ENCODE assay signal across 19 cellular contexts in the genomic region with DNA sequence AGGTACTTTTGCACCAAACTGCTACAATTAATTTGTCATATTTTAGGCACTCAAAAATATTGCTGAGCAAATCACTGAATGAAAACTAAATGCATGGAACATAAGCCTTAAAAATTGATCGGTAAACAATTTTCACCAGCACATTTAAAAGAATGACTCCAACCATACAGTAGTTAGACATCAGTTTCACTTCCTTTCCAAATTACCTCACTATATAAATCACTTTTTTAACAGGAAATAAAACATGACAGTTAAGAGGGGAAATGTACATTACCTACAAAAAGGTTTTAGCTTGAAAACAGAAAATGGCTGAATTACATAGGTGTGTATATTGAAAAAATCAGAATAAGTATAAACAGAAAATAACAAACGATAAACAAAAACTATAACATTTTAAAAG.
A peak's percentile ranks its signal among the peaks of the same experiment; 100 is the strongest.
DNase-seq lines count a peak whose midpoint lies in the region; ATAC-seq, FAIRE-seq and TF ChIP-seq lines count a peak whose summit lies in the region.
"Had no signal": no experiment of that assay in that cellular context is flagged by ENCODE, and none has a peak within 500 bp of the region (broad histone marks: within the 10 kb centered on the region; RNA-seq: fewer than 3 reads in every experiment).

No MANE protein-coding gene starts in this region.

- POLR2A ChIA-PET in HepG2 (lab: Yijun Ruan, JAX), result no interaction called here

- no peak overlapping the region for H3K4me3 ChIP-seq in HepG2 (replicated peaks in 1 of 3; ENCODE audit: insufficient read depth in 1 of 3, low read depth in 2 of 3, low read length in 3 of 3)
- no peak overlapping the region for H3K4me3 ChIP-seq in right lobe of liver
- H3K4me3 ChIP-seq in coronary artery, result no peak overlapping the region
- no peak overlapping the region for H3K4me3 ChIP-seq in lower lobe of right lung
- H3K4me3 ChIP-seq: GM23338, PC-9, transverse colon had no signal

- H3K79me2 ChIP-seq in HepG2 (ENCODE audit: insufficient read depth, low read length), result no peaks in the 10 kb centered on the region

- TF ChIP-seq RAD21 in HepG2 (CRISPR knock-in tag; IDR thresholded peaks at IDR 0.05), result no peak

- H3K36me3 ChIP-seq in HepG2 (replicated peaks in 1 of 2; ENCODE audit: control insufficient read depth in 1 of 2, insufficient read depth in 2 of 2, low read length in 2 of 2) (no peaks in the 10 kb centered on the region), right lobe of liver (no peaks in the 10 kb centered on the region), lower lobe of right lung (no peaks in the 10 kb centered on the region)
- H3K36me3 ChIP-seq: transverse colon had no signal

- H4K20me1 ChIP-seq in HepG2 (ENCODE audit: insufficient read depth, low read length), result no peaks in the 10 kb centered on the region

- H2AFZ ChIP-seq in HepG2 (ENCODE audit: low read length), result no peak overlapping the region
- H2AFZ ChIP-seq: GM23338, PC-9 had no signal

- H3K9ac ChIP-seq in HepG2 (ENCODE audit: insufficient read depth, low read depth, low read length), result no peak overlapping the region

- no TSS peak for BruUV-seq in HepG2 (replicated peaks; lab: Mats Ljungman, UMichigan)

- DNase-seq in HepG2 (ENCODE audit: low spot score) (no peak), right lobe of liver (no peak), NOMO-1 treated with dmso at 0.1 percent for 144 hours (lab: John Stamatoyannopoulos, UW; ENCODE audit: unreplicated experiment) (peak; percentile 75), D341Med (ENCODE audit: low spot score) (no peak), coronary artery (ENCODE audit: low spot score) (no peak), lower lobe of right lung (no peak)
- no peak for DNase-seq in activated T-cell treated with anti-CD3 and anti-CD28 coated beads, Interleukin-2, amount 50 U/mL, for 48 hours
- DNase-seq: activated CD4-positive, alpha-beta memory T cell treated with anti-CD3 and anti-CD28 coated beads, Interleukin-2, amount 10 ng/mL, durations not matched to agents 7 days and 5 days; CD4-positive, alpha-beta T cell; endodermal cell; KG1; left cardiac atrium; NCI-H1694; NCI-H510A; PC-9; transverse colon had no signal

- FAIRE-seq in HepG2 (lab: Jason Lieb, UNC), result no peak
- FAIRE-seq: A204.1 had no signal

- TF ChIP-seq EP300 in HepG2 (IDR thresholded peaks at IDR 0.05; ENCODE audit: low read depth in 2 of 2, low read length in 2 of 2), result no peak
- no peak for TF ChIP-seq EP300 in HepG2 (CRISPR knock-in tag; IDR thresholded peaks at IDR 0.05; ENCODE audit: borderline replicate concordance)

- H3K9me3 ChIP-seq in HepG2 (ENCODE audit: low read length) (no peaks in the 10 kb centered on the region), right lobe of liver (no peaks in the 10 kb centered on the region), lower lobe of right lung (no peaks in the 10 kb centered on the region)
- H3K9me3 ChIP-seq: transverse colon had no signal

- no peak for ATAC-seq in HepG2
- ATAC-seq in right lobe of liver, result no peak
- peak; percentile 75 for ATAC-seq in HG03139 (IDR thresholded peaks at IDR 0.05; ENCODE audit: unreplicated experiment)
- ATAC-seq in lower lobe of right lung, result no peak
- ATAC-seq: GM23338, left cardiac atrium had no signal

- H3K4me1 ChIP-seq in HepG2 (ENCODE audit: insufficient read depth, low read length), result no peaks in the 10 kb centered on the region
- no peaks in the 10 kb centered on the region for H3K4me1 ChIP-seq in right lobe of liver
- no peaks in the 10 kb centered on the region for H3K4me1 ChIP-seq in lower lobe of right lung
- H3K4me1 ChIP-seq: transverse colon had no signal

- no peak for TF ChIP-seq CTCF in HepG2 (CRISPR knock-in tag; IDR thresholded peaks at IDR 0.05)
- TF ChIP-seq CTCF in right lobe of liver (IDR thresholded peaks at IDR 0.05), result no peak
- no peak for TF ChIP-seq CTCF in coronary artery (IDR thresholded peaks at IDR 0.05)
- TF ChIP-seq CTCF in lower lobe of right lung (IDR thresholded peaks at IDR 0.05), result no peak

- no peak overlapping the region for H3K4me2 ChIP-seq in HepG2 (ENCODE audit: low read depth, low read length)
- H3K4me2 ChIP-seq: GM23338, PC-9 had no signal

- H3K27me3 ChIP-seq in HepG2 (ENCODE audit: control insufficient read depth in 1 of 2, insufficient read depth in 2 of 2, low read length in 2 of 2), result no peaks in the 10 kb centered on the region; a peak in 1 of 5 replicates
- H3K27me3 ChIP-seq in right lobe of liver, result no peaks in the 10 kb centered on the region
- H3K27me3 ChIP-seq in lower lobe of right lung (ENCODE audit: low read depth), result no peaks in the 10 kb centered on the region
- H3K27me3 ChIP-seq: transverse colon had no signal

- in situ Hi-C loops in HepG2 (cut with HindIII; ENCODE audit: extremely low pct_ligation_motif_present, low pct_unique_long_range_greater_than_20kb), result no loop called here

- CTCF ChIA-PET in HepG2 (lab: Yijun Ruan, JAX; ENCODE audit: low intra/inter-chr PET ratio, low total read pairs), result no interaction called here

- H3K27ac ChIP-seq in HepG2 (ENCODE audit: extremely low read length, insufficient read depth, low read length), result no peak overlapping the region
- no peak overlapping the region for H3K27ac ChIP-seq in right lobe of liver
- no peak overlapping the region for H3K27ac ChIP-seq in coronary artery
- no peak overlapping the region for H3K27ac ChIP-seq in lower lobe of right lung
- H3K27ac ChIP-seq: PC-9, transverse colon had no signal

- TF ChIP-seq POLR2A in HepG2 (IDR thresholded peaks at IDR 0.05; ENCODE audit: insufficient read depth in 1 of 2, low read depth in 2 of 2, low read length in 2 of 2), result no peak
- no peak for TF ChIP-seq POLR2A in right lobe of liver (IDR thresholded peaks at IDR 0.05)

- 2% methylated on average over 2 of the region's 2 CpGs for WGBS in HepG2 (ENCODE audit: low lambda C conversion rate)
- 75% methylated on average over 2 of the region's 2 CpGs for WGBS in right lobe of liver (ENCODE audit: insufficient coverage, low coverage, low lambda C conversion rate, missing lambda C conversion rate)

- intact Hi-C loops in HepG2 (cut with micrococcal nuclease; ENCODE audit: unreplicated experiment), result no loop called here
- intact Hi-C loops in right lobe of liver (cut with DNase I), result no loop called here
- intact Hi-C loops in lower lobe of right lung (cut with DNase I), result no loop called here

TF ChIP-seq in HepG2, 621 proteins besides CTCF, POLR2A, EP300 and RAD21 (continues in another document):
- TF ChIP-seq, protein P1, sequence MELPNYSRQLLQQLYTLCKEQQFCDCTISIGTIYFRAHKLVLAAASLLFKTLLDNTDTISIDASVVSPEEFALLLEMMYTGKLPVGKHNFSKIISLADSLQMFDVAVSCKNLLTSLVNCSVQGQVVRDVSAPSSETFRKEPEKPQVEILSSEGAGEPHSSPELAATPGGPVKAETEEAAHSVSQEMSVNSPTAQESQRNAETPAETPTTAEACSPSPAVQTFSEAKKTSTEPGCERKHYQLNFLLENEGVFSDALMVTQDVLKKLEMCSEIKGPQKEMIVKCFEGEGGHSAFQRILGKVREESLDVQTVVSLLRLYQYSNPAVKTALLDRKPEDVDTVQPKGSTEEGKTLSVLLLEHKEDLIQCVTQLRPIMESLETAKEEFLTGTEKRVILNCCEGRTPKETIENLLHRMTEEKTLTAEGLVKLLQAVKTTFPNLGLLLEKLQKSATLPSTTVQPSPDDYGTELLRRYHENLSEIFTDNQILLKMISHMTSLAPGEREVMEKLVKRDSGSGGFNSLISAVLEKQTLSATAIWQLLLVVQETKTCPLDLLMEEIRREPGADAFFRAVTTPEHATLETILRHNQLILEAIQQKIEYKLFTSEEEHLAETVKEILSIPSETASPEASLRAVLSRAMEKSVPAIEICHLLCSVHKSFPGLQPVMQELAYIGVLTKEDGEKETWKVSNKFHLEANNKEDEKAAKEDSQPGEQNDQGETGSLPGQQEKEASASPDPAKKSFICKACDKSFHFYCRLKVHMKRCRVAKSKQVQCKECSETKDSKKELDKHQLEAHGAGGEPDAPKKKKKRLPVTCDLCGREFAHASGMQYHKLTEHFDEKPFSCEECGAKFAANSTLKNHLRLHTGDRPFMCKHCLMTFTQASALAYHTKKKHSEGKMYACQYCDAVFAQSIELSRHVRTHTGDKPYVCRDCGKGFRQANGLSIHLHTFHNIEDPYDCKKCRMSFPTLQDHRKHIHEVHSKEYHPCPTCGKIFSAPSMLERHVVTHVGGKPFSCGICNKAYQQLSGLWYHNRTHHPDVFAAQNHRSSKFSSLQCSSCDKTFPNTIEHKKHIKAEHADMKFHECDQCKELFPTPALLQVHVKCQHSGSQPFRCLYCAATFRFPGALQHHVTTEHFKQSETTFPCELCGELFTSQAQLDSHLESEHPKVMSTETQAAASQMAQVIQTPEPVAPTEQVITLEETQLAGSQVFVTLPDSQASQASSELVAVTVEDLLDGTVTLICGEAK (IDR thresholded peaks at IDR 0.05), result 0 out of 2 replicates have a peak, but pooled peaks have one; percentile 5
- TF ChIP-seq, protein P1 (CRISPR knock-in tag; IDR thresholded peaks at IDR 0.05), result no peak
